24 cellular contexts compared by ENCODE assay signal in the genomic region with DNA sequence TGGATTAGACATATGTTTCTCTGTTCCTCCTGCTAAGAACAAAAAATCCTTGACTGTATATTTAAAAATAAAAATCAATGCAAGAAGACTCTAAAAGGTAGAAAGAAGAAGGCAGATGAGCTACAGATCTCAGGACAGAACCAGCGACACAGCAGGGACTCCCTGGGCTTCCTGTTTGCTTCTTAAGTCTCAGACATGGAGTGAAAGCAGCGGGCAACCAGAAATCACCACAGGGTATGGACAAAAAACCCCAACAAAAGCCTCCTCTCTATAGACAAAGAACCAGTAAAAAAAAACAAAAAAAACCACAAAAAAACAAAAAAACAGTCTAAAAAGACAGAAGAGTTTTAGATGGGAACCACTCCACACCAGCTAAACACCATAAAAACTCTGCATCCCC.
DNase-seq lines count a peak whose midpoint lies in the region; ATAC-seq, FAIRE-seq and TF ChIP-seq lines count a peak whose summit lies in the region.
"Had no signal": no experiment of that assay in that cellular context is flagged by ENCODE, and none has a peak within 500 bp of the region (broad histone marks: within the 10 kb centered on the region; RNA-seq: fewer than 3 reads in every experiment).

No MANE protein-coding gene starts in this region.

- H2BK120ac ChIP-seq in mesendoderm (ENCODE audit: low read depth, low read length), result no peak overlapping the region

- H3K9me3 ChIP-seq in GM12878 (replicated peaks; ENCODE audit: control insufficient read depth, insufficient read depth, low read length) (no peaks in the 10 kb centered on the region), left ventricle myocardium inferior (replicated peaks) (no peaks in the 10 kb centered on the region)
- H3K9me3 ChIP-seq: A549 had no signal

- no peak overlapping the region for H3K56ac ChIP-seq in mesendoderm (ENCODE audit: low read length)

- WGBS in GM12878 (ENCODE audit: insufficient coverage, insufficient replicate concordance, low lambda C conversion rate, missing lambda C conversion rate), result 0% methylated on average over 2 of the region's 2 CpGs
- no CpG with 5 or more reads among the region's 2 CpGs for WGBS in mesendoderm (ENCODE audit: extremely low coverage, insufficient coverage, low lambda C conversion rate)

- H3K4me1 ChIP-seq in GM12878 (ENCODE audit: control insufficient read depth, insufficient read depth, low read length) (0 out of 2 replicates have a peak, but pooled peaks cover 3% of the 10 kb centered on the region), mesendoderm (ENCODE audit: control insufficient read depth, low read depth, low read length) (no peaks in the 10 kb centered on the region), left ventricle myocardium inferior (no peaks in the 10 kb centered on the region)
- H3K4me1 ChIP-seq: A549 had no signal

- H3K18ac ChIP-seq in mesendoderm (ENCODE audit: low read length), result no peak overlapping the region

- H3K36me3 ChIP-seq in GM12878 (ENCODE audit: control insufficient read depth in 2 of 2, insufficient read depth in 2 of 2, low read length in 1 of 2) (no peaks in the 10 kb centered on the region), mesendoderm (ENCODE audit: control insufficient read depth, insufficient read depth, low read length) (no peaks in the 10 kb centered on the region), left ventricle myocardium inferior (no peaks in the 10 kb centered on the region)

- H3K79me1 ChIP-seq in mesendoderm (ENCODE audit: low read length), result no peaks in the 10 kb centered on the region

- ATAC-seq in GM12878, result no peak
- ATAC-seq: A549 had no signal

- no peak for TF ChIP-seq POLR2A in GM12878 (IDR thresholded peaks at IDR 0.05; ENCODE audit: low read depth, low read length)

- RAD21 ChIA-PET in GM12878 (lab: Charles Lee; ENCODE audit: unreplicated experiment), result no interaction called here

- H3K9ac ChIP-seq in GM12878 (ENCODE audit: control insufficient read depth, insufficient read depth, low read length), result no peak overlapping the region
- H3K9ac ChIP-seq in mesendoderm (ENCODE audit: low read length), result no peak overlapping the region

- H2BK5ac ChIP-seq in mesendoderm (ENCODE audit: low read length), result no peak overlapping the region

- TF ChIP-seq RAD21 in GM12878 (IDR thresholded peaks at IDR 0.05; ENCODE audit: insufficient read depth, low read depth, low read length), result no peak

- no peak overlapping the region for H2AK5ac ChIP-seq in mesendoderm (ENCODE audit: low read length)

- H3K27ac ChIP-seq in GM12878 (ENCODE audit: control insufficient read depth, insufficient read depth) (no peak overlapping the region; the same call in 1 of the 2 replicates), mesendoderm (ENCODE audit: low read depth, low read length) (no peak overlapping the region), left ventricle myocardium inferior (replicated peaks) (no peak overlapping the region)
- H3K27ac ChIP-seq: 22Rv1, A549 had no signal

- H3K79me2 ChIP-seq in GM12878 (ENCODE audit: control insufficient read depth, insufficient read depth, low read length) (no peaks in the 10 kb centered on the region), mesendoderm (ENCODE audit: control insufficient read depth, insufficient read depth, low read length) (no peaks in the 10 kb centered on the region)

- H3K4ac ChIP-seq in mesendoderm (ENCODE audit: low read depth, low read length), result no peak overlapping the region

- TF ChIP-seq CTCF in GM12865 (IDR thresholded peaks at IDR 0.05; ENCODE audit: insufficient read depth, low read depth, low read length, missing control alignments), result no peak
- TF ChIP-seq CTCF in GM12878 (IDR thresholded peaks at IDR 0.05 in 2 of 3, conservative IDR thresholded peaks at IDR 0.05 in 1 of 3; ENCODE audit: control insufficient read depth in 2 of 3, extremely low read depth in 1 of 3, insufficient read depth in 1 of 3, low read depth in 3 of 3, low read length in 3 of 3), result no peak
- TF ChIP-seq CTCF in left ventricle myocardium inferior (IDR thresholded peaks at IDR 0.05; ENCODE audit: borderline replicate concordance), result no peak

- no TSS peak for BruUV-seq in GM12878 (replicated peaks; lab: Mats Ljungman, UMichigan)

- CTCF ChIA-PET in GM12878 (lab: Yijun Ruan, JAX), result no interaction called here

- intact Hi-C loops in GM12878 (cut with micrococcal nuclease; ENCODE audit: unreplicated experiment), result loop anchor here (1.0 kb wide), 1 partner anchor 9 kb away; no protein-coding TSS in a partner anchor
- intact Hi-C loops in left ventricle myocardium inferior (cut with micrococcal nuclease), result no loop called here

- TF ChIP-seq EP300 in GM12878 (IDR thresholded peaks at IDR 0.05; ENCODE audit: borderline replicate concordance in 1 of 2, control insufficient read depth in 1 of 2, low read depth in 2 of 2, low read length in 2 of 2), result no peak

- H4K8ac ChIP-seq in mesendoderm (ENCODE audit: low read depth, low read length), result no peak overlapping the region

- peak overlapping the region; percentile 60 for H2AFZ ChIP-seq in GM12878 (ENCODE audit: control insufficient read depth, low read depth, low read length)

- H3K4me3 ChIP-seq in GM12865 (ENCODE audit: low read depth, low read length) (no peak overlapping the region), GM12878 (no peak overlapping the region), mesendoderm (ENCODE audit: low read length) (no peak overlapping the region), left ventricle myocardium inferior (no peak overlapping the region)
- H3K4me3 ChIP-seq: A549 had no signal

- no peak overlapping the region for H2BK15ac ChIP-seq in mesendoderm (replicated peaks; ENCODE audit: low read depth)

- H3K4me2 ChIP-seq in GM12878 (ENCODE audit: control insufficient read depth, insufficient read depth) (no peak overlapping the region), mesendoderm (ENCODE audit: low read length) (no peak overlapping the region)
- H3K4me2 ChIP-seq: A549 had no signal

- DNase-seq in GM12865 (ENCODE audit: low read depth) (peak; percentile 70), NCI-H2227 (lab: John Stamatoyannopoulos, UW; ENCODE audit: unreplicated experiment) (peak; percentile 40), GM12878 (ENCODE audit: low read depth, low spot score) (no peak), mesendoderm (peak; percentile 8), G401 (ENCODE audit: low spot score) (no peak), SIG-M5 (lab: John Stamatoyannopoulos, UW) (no peak), left ventricle myocardium inferior (no peak)
- no peak for DNase-seq in stimulated activated CD8-positive, alpha-beta memory T cell treated with anti-CD3 and anti-CD28 coated beads, Interleukin-4, amount 100 ng/mL, for 48 hours
- DNase-seq: ACHN; AML-193; C1 segment of cervical spinal cord; Calu3; CD4-positive, alpha-beta memory T cell; COR-L47; DMS53; DMS79 treated with DMSO at 0.1 percent for 48 hours; GOT3; H7; HCEC 1CT had no signal

- in situ Hi-C loops in GM12878 (cut with MboI) (no loop called here), G401 (cut with HindIII; ENCODE audit: low sequenced_read_pairs) (no loop called here)

- H3K27me3 ChIP-seq in GM12878 (replicated peaks in 1 of 2; ENCODE audit: control insufficient read depth in 2 of 2, insufficient read depth in 2 of 2, low read length in 1 of 2), result no peaks in the 10 kb centered on the region
- no peaks in the 10 kb centered on the region for H3K27me3 ChIP-seq in mesendoderm (ENCODE audit: insufficient read depth, low read length, poor library complexity)
- no peaks in the 10 kb centered on the region for H3K27me3 ChIP-seq in left ventricle myocardium inferior (ENCODE audit: low read depth)

- SMC1A ChIA-PET in GM12878 (lab: Charles Lee; ENCODE audit: uncharacterized antibody, unreplicated experiment), result interaction anchor here (1.1 kb wide), 1 partner anchor 99 kb away, joined by 3 read pairs; no protein-coding TSS in a partner anchor

- POLR2A ChIA-PET in GM12878 (lab: Charles Lee), result no interaction called here

- H4K5ac ChIP-seq in mesendoderm (ENCODE audit: low read length), result no peak overlapping the region

- H3K23ac ChIP-seq in mesendoderm (ENCODE audit: low read length), result no peak overlapping the region

- no peak for FAIRE-seq in GM12878 (lab: Jason Lieb, UNC)
- FAIRE-seq: A549, G401.6, GM12891, GM18507 had no signal

- H4K20me1 ChIP-seq in GM12878 (ENCODE audit: control insufficient read depth, insufficient read depth), result no peaks in the 10 kb centered on the region

TF ChIP-seq in GM12878, 131 proteins besides CTCF, POLR2A, EP300 and RAD21 (continues in another document):
- no peak for TF ChIP-seq TCF3 (IDR thresholded peaks at IDR 0.05; ENCODE audit: borderline replicate concordance, insufficient read depth, low read depth, low read length)
- TF ChIP-seq MXI1 (IDR thresholded peaks at IDR 0.05; ENCODE audit: low read depth, low read length), result no peak
- no peak for TF ChIP-seq ZNF384 (IDR thresholded peaks at IDR 0.05; ENCODE audit: borderline replicate concordance, low read depth, low read length)
- TF ChIP-seq WRNIP1 (IDR thresholded peaks at IDR 0.05; ENCODE audit: borderline replicate concordance, low read depth, low read length), result no peak
- TF ChIP-seq NR2F1 (conservative IDR thresholded peaks at IDR 0.05), result no peak
- TF ChIP-seq SMARCA5 (IDR thresholded peaks at IDR 0.05), result no peak
- no peak for TF ChIP-seq FOXM1 (IDR thresholded peaks at IDR 0.05; ENCODE audit: low read depth, low read length)
- no peak for TF ChIP-seq BRCA1 (IDR thresholded peaks at IDR 0.05; ENCODE audit: low read depth, low read length)
- TF ChIP-seq BACH1 (IDR thresholded peaks at IDR 0.05; ENCODE audit: borderline replicate concordance), result no peak
- TF ChIP-seq BHLHE40 (IDR thresholded peaks at IDR 0.05; ENCODE audit: borderline replicate concordance in 1 of 2, low read depth in 2 of 2, low read length in 1 of 2), result no peak
- TF ChIP-seq STAT1 (conservative IDR thresholded peaks at IDR 0.05), result no peak
- TF ChIP-seq HDGF (IDR thresholded peaks at IDR 0.05), result no peak
- no peak for TF ChIP-seq FOXK2 (IDR thresholded peaks at IDR 0.05)
- TF ChIP-seq ZNF207 (IDR thresholded peaks at IDR 0.05; ENCODE audit: borderline replicate concordance), result no peak
- TF ChIP-seq NR2C1 (IDR thresholded peaks at IDR 0.05), result no peak
- no peak for TF ChIP-seq CBX5 (IDR thresholded peaks at IDR 0.05; ENCODE audit: low read depth)

Comparison
In these comparisons a context has a peak if more than half of its experiments do, and no peak if none do; other contexts are left out.
1. DNase-seq: peak in GM12865 (single experiment), NCI-H2227 (single experiment) and mesendoderm (single experiment); none in GM12878 (single experiment), G401 (single experiment), stimulated activated CD8-positive, alpha-beta memory T cell treated with anti-CD3 and anti-CD28 coated beads, Interleukin-4, amount 100 ng/mL, for 48 hours (single experiment), SIG-M5 (single experiment) and left ventricle myocardium inferior (single experiment).